In genomic region chr7:104980969-104981670, GRCh38 we compare ENCODE assay signal across 8 cellular contexts. TPM values are rescaled to one million over a fixed set of nuclear protein-coding genes. Genes with fewer than 3 reads are reported as not detected.
DNase-seq lines count a peak whose midpoint lies in the region; ATAC-seq and TF ChIP-seq lines count a peak whose summit lies in the region.

No MANE protein-coding gene starts in this region.

- ATAC-seq in mucosa of descending colon (no peak), HG02571 (IDR thresholded peaks at IDR 0.05; ENCODE audit: unreplicated experiment) (no peak), HG03469 (IDR thresholded peaks at IDR 0.05; ENCODE audit: unreplicated experiment) (no peak), GM18907 (IDR thresholded peaks at IDR 0.05; ENCODE audit: unreplicated experiment) (no peak)

- peak; percentile 78 for TF ChIP-seq RAD21 in Ishikawa (IDR thresholded peaks at IDR 0.05; ENCODE audit: low read depth)

- H2AFZ ChIP-seq in OCI-LY7 (ENCODE audit: low read length) = no peak overlapping the region

- no peaks in the 10 kb centered on the region for H3K9me2 ChIP-seq in OCI-LY7 (ENCODE audit: insufficient read depth, low read length)

- no TSS peak for BruUV-seq in OCI-LY7 (replicated peaks; lab: Mats Ljungman, UMichigan)

- H4K20me1 ChIP-seq in OCI-LY7 (ENCODE audit: insufficient read depth, low read length) = peaks cover 15% of the 10 kb centered on the region; the same call in 1 of the 2 replicates

- TF ChIP-seq CTCF in OCI-LY7 (conservative IDR thresholded peaks at IDR 0.05; ENCODE audit: low read length) (peak; percentile 96), mucosa of descending colon (IDR thresholded peaks at IDR 0.05) (peak; percentile 42)

- peak overlapping the region; percentile 90 for H3K4me2 ChIP-seq in OCI-LY7 (ENCODE audit: low read length)

- CTCF ChIA-PET in OCI-LY7 (lab: Charles Lee; ENCODE audit: unreplicated experiment) = interaction anchor here (0.7 to 2.3 kb wide), 5 partner anchors 12 to 94 kb away, joined by 3 to 8 read pairs (median 3); no protein-coding TSS in a partner anchor

- H3K4me3 ChIP-seq in OCI-LY7 (ENCODE audit: low read depth, low read length, poor library complexity, severe bottlenecking) = no peak overlapping the region
- H3K4me3 ChIP-seq in mucosa of descending colon = no peak overlapping the region

- H3K4me1 ChIP-seq in OCI-LY7 (ENCODE audit: insufficient read depth, low read length, poor library complexity, severe bottlenecking) (peaks cover 70% of the 10 kb centered on the region), mucosa of descending colon (ENCODE audit: low read depth) (peaks cover 73% of the 10 kb centered on the region)

- intact Hi-C loops in OCI-LY7 (cut with micrococcal nuclease; ENCODE audit: unreplicated experiment) = loop anchor here (1.0 to 5.0 kb wide), 4 partner anchors 36 to 356 kb away; no protein-coding TSS in a partner anchor
- intact Hi-C loops in mucosa of descending colon (cut with DNase I, micrococcal nuclease) = loop anchor here in 1 of 2 donors (5.0 kb wide), 1 partner anchor 36 kb away; no protein-coding TSS in a partner anchor

- no peak for TF ChIP-seq EP300 in Ishikawa (IDR thresholded peaks at IDR 0.05; ENCODE audit: borderline replicate concordance)

- H3K27ac ChIP-seq in OCI-LY7 (ENCODE audit: low read depth, low read length, poor library complexity, severe bottlenecking) = peak overlapping the region; percentile 80

- H3K36me3 ChIP-seq in OCI-LY7 (ENCODE audit: insufficient read depth, low read length) (peaks cover 29% of the 10 kb centered on the region), mucosa of descending colon (ENCODE audit: low read depth) (no peaks in the 10 kb centered on the region)

- POLR2A ChIA-PET in OCI-LY7 (lab: Charles Lee) = interaction anchor here (0.6 to 4.8 kb wide), 15 partner anchors 9 to 274 kb away, joined by 3 to 32 read pairs (median 4); partner anchors contain the start of gene KMT2E

- H3K79me2 ChIP-seq in OCI-LY7 (ENCODE audit: insufficient read depth, low read depth, low read length) = peaks cover 33% of the 10 kb centered on the region

- DNase-seq in DMS79 (lab: John Stamatoyannopoulos, UW) (peak; percentile 38), OCI-LY7 (ENCODE audit: low spot score) (peak; percentile 84), cerebellar cortex (ENCODE audit: low spot score) (peak; percentile 71), mucosa of descending colon (no peak)

- no peaks in the 10 kb centered on the region for H3K9me3 ChIP-seq in OCI-LY7 (ENCODE audit: low read length)
- no peaks in the 10 kb centered on the region for H3K9me3 ChIP-seq in mucosa of descending colon

TF ChIP-seq in Ishikawa, 13 proteins besides CTCF, POLR2A, EP300 and RAD21:
- no peak for TF ChIP-seq REST (IDR thresholded peaks at IDR 0.05; ENCODE audit: low read depth)
- TF ChIP-seq NFIC (IDR thresholded peaks at IDR 0.05) = peak; percentile 60
TF ChIP-seq in Ishikawa: peak in this region for 1.

RNA-seq across cellular contexts. Expression of gene KMT2E, which starts 32.9 kb away (rescaled TPM):
- 50.1 and 52.5 TPM in 2 replicates for total RNA-seq in OCI-LY7 (2014; rRNA removed; shearing (Covaris generic))
- total RNA-seq in OCI-LY7 (2022) (68.0 and 72.8 TPM in 2 replicates), mucosa of descending colon (100 to 1,000 TPM; 115 to 135 (median 132) TPM)

Comparison
In these comparisons a context has a peak if more than half of its experiments do, and no peak if none do; other contexts are left out.
1. DNase-seq: peak in DMS79 (single experiment), OCI-LY7 (single experiment) and cerebellar cortex (single experiment); none in mucosa of descending colon (0 of 3).